25 cellular contexts compared by ENCODE assay signal in the genomic region with DNA sequence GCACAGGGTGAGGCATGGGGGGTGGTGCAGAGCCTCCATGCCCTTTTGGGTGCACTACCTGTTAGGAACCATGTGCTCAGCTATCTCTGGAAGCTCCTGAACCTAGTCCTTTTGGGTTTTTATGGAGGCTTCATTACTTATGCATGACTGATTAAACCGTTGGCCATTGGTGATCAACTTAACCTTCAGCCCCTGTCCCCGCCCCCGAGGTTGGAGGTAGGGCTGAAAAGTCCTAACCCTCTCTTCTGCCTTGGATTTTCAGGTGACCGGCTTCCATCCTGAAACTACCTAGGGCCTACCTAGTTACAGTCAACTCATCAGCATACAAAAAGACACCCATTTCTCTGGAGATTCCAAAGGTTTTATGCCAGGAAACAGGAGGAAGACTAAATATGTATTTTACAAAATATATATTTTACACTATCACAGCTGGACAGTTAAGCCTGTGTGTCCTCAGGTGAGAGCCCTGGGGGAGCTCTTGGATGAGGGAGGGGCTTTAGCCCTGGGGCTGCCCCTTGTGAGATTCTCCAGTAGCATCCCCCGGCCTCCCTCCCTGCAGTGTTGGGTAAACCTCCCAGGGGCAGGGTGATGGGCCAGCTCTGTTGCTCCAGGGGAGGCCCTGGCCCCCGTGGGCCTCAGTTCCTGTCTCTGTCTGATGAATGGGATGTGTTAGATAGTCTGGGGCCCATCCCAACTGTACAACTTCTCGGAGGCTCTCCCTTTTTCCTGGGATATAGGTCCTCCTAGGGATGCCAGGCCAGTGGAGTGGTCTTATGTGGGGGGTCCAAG. TPM values are rescaled to one million over a fixed set of nuclear protein-coding genes. Genes with fewer than 3 reads are reported as not detected.
A peak's percentile ranks its signal among the peaks of the same experiment; 100 is the strongest.
DNase-seq lines count a peak whose midpoint lies in the region; ATAC-seq, FAIRE-seq and TF ChIP-seq lines count a peak whose summit lies in the region.
"Had no signal": no experiment of that assay in that cellular context is flagged by ENCODE, and none has a peak within 500 bp of the region (broad histone marks: within the 10 kb centered on the region; RNA-seq: fewer than 3 reads in every experiment).

No MANE protein-coding gene starts in this region.

- H3K27me3 ChIP-seq in heart right ventricle = peaks cover 0 to 17% (median 5%) of the 10 kb centered on the region in 7 donors
- no peaks in the 10 kb centered on the region for H3K27me3 ChIP-seq in H1 (replicated peaks in 1 of 4; ENCODE audit: control insufficient read depth in 3 of 4, extremely low read depth in 1 of 4, insufficient read depth in 3 of 4, low read length in 3 of 4)
- no peaks in the 10 kb centered on the region for H3K27me3 ChIP-seq in osteoblast (ENCODE audit: insufficient read depth, low read length)
- H3K27me3 ChIP-seq in upper lobe of right lung = no peaks in the 10 kb centered on the region
- H3K27me3 ChIP-seq: SJCRH30, stomach had no signal

- intact Hi-C loops in cardiac septum (cut with DNase I) = no loop called here
- intact Hi-C loops in heart right ventricle (cut with DNase I) = no loop called here
- intact Hi-C loops in upper lobe of right lung (cut with DNase I) = no loop called here

- 82 to 89% methylated on average over 7 of the region's 7 CpGs for WGBS in heart right ventricle, 2 donors
- 72% methylated on average over 7 of the region's 7 CpGs; no CpG with 5 or more reads in 1 of the 2 experiments for WGBS in H1 (ENCODE audit: extremely low coverage in 1 of 2, insufficient coverage in 1 of 2, insufficient read length in 1 of 2, insufficient replicate concordance in 2 of 2, low coverage in 1 of 2, low lambda C conversion rate in 2 of 2, missing lambda C conversion rate in 1 of 2), 2 experiments

- TF ChIP-seq POLR2A in H1 (IDR thresholded peaks at IDR 0.05; ENCODE audit: control extremely low read depth in 1 of 2, low read depth in 2 of 2, low read length in 2 of 2) (no peak), GM12892 (IDR thresholded peaks at IDR 0.05; ENCODE audit: low read depth, low read length) (no peak)

- peaks cover 25 to 38% of the 10 kb centered on the region in 2 experiments for H4K20me1 ChIP-seq in H1 (replicated peaks in 1 of 2; ENCODE audit: control insufficient read depth in 1 of 2, insufficient read depth in 2 of 2, low read length in 2 of 2)
- peaks cover 13% of the 10 kb centered on the region for H4K20me1 ChIP-seq in osteoblast (ENCODE audit: insufficient read depth, low read length)

- H2BK120ac ChIP-seq in H1 (replicated peaks; ENCODE audit: low read depth, low read length) = no peak overlapping the region

- no peak for TF ChIP-seq RAD21 in H1 (IDR thresholded peaks at IDR 0.05 in 1 of 2, conservative IDR thresholded peaks at IDR 0.05 in 1 of 2; ENCODE audit: low read depth in 2 of 2, low read length in 2 of 2)

- H2AFZ ChIP-seq in H1 (ENCODE audit: low read length) (no peak overlapping the region), osteoblast (ENCODE audit: low read length) (no peak overlapping the region)

- H3K27ac ChIP-seq in heart right ventricle = peak overlapping the region in 5 of 10 donors; percentile 65 to 77 (median 75)
- H3K27ac ChIP-seq in H1 (ENCODE audit: low read depth, low read length) = no peak overlapping the region
- peak overlapping the region; percentile 3 for H3K27ac ChIP-seq in osteoblast (ENCODE audit: low read depth, low read length)
- H3K27ac ChIP-seq in upper lobe of right lung = no peak overlapping the region
- H3K27ac ChIP-seq: foreskin keratinocyte, KMS-11, SJCRH30 had no signal

- POLR2A ChIA-PET in H1 (lab: Charles Lee; ENCODE audit: partially characterized antibody) = interaction anchor here (0.8 to 4.3 kb wide), 6 partner anchors 10 to 315 kb away, joined by 3 to 19 read pairs (median 5); no protein-coding TSS in a partner anchor

- H4K91ac ChIP-seq in H1 (replicated peaks; ENCODE audit: insufficient read length, low read length) = no peak overlapping the region

- H3K36me3 ChIP-seq in heart right ventricle (no peaks in the 10 kb centered on the region), H1 (ENCODE audit: control insufficient read depth in 2 of 4, insufficient read depth in 4 of 4, low read length in 3 of 4) (no peaks in the 10 kb centered on the region), osteoblast (ENCODE audit: insufficient read depth, low read length) (peaks cover 4% of the 10 kb centered on the region), upper lobe of right lung (no peaks in the 10 kb centered on the region)
- H3K36me3 ChIP-seq: prostate gland, SJCRH30, stomach had no signal

- no peak for ATAC-seq in heart right ventricle
- no peak for ATAC-seq in upper lobe of right lung
- no peak for ATAC-seq in HG03280 (IDR thresholded peaks at IDR 0.05; ENCODE audit: unreplicated experiment)
- ATAC-seq: foreskin keratinocyte had no signal

- no peaks in the 10 kb centered on the region for H3K23me2 ChIP-seq in H1 (ENCODE audit: low read depth, low read length)

- TF ChIP-seq CTCF in heart right ventricle (IDR thresholded peaks at IDR 0.05) = no peak
- no peak for TF ChIP-seq CTCF in H1 (IDR thresholded peaks at IDR 0.05; ENCODE audit: control extremely low read depth in 1 of 3, insufficient read depth in 1 of 3, low read depth in 1 of 3, low read length in 3 of 3)
- no peak for TF ChIP-seq CTCF in osteoblast (IDR thresholded peaks at IDR 0.05; ENCODE audit: extremely low read depth, low read depth, low read length)
- TF ChIP-seq CTCF in upper lobe of right lung (IDR thresholded peaks at IDR 0.05) = no peak

- H3K14ac ChIP-seq in H1 (ENCODE audit: insufficient read length) = no peak overlapping the region

- H2BK15ac ChIP-seq in H1 (ENCODE audit: low read length) = no peak overlapping the region

- H4K5ac ChIP-seq in H1 (ENCODE audit: insufficient read length, low read depth, low read length) = no peak overlapping the region

- H3K9me3 ChIP-seq in heart right ventricle (no peaks in the 10 kb centered on the region), H1 (ENCODE audit: insufficient read depth in 2 of 2, low read depth in 1 of 2, low read length in 1 of 2) (no peaks in the 10 kb centered on the region), osteoblast (ENCODE audit: low read depth, low read length) (no peaks in the 10 kb centered on the region), upper lobe of right lung (no peaks in the 10 kb centered on the region)
- H3K9me3 ChIP-seq: prostate gland, SJCRH30, stomach had no signal

- no peak overlapping the region for H2AK5ac ChIP-seq in H1 (ENCODE audit: low read depth, low read length)

- no peak for TF ChIP-seq EP300 in H1 (IDR thresholded peaks at IDR 0.05; ENCODE audit: borderline replicate concordance in 1 of 2, low read depth in 2 of 2, low read length in 2 of 2)

- DNase-seq in cardiac septum (ENCODE audit: low spot score) (peak; percentile 65), heart right ventricle (no peak), H1 (ENCODE audit: low read depth in 1 of 2, low spot score in 2 of 2) (no peak), osteoblast (ENCODE audit: insufficient read length, low spot score, missing footprints) (no peak), GM12892 (ENCODE audit: insufficient read length) (no peak), T1000 (lab: John Stamatoyannopoulos, UW) (no peak), upper lobe of right lung (no peak)
- DNase-seq: activated CD4-positive, alpha-beta T cell treated with anti-CD3 and anti-CD28 coated beads, Interleukin-2, amount 50 U/mL, for 1 hour; activated gamma-delta T cell; amniotic stem cell; caudate nucleus; erythroblast; foreskin keratinocyte; GDM1; MV-4-11; NCI-H2029; NCI-H226; NCI-H82; OCI-M1; SJCRH30; stomach; T-helper 1 cell had no signal

- H3K4me2 ChIP-seq in H1 (ENCODE audit: insufficient read depth in 1 of 2, low read depth in 2 of 2, low read length in 2 of 2) (peak overlapping the region; percentile 5 to 8; a peak in 3 of 4 replicates), osteoblast (ENCODE audit: insufficient read depth, low read length) (no peak overlapping the region)
- H3K4me2 ChIP-seq: KMS-11 had no signal

- no peak overlapping the region for H3K56ac ChIP-seq in H1 (replicated peaks; ENCODE audit: insufficient read length, low read depth, low read length)

- peaks cover 17 to 100% of the 10 kb centered on the region in 2 experiments for H3K79me2 ChIP-seq in H1 (ENCODE audit: control insufficient read depth in 1 of 2, insufficient read depth in 2 of 2, low read length in 2 of 2)
- H3K79me2 ChIP-seq in osteoblast (ENCODE audit: insufficient read depth, low read length) = peaks cover 92% of the 10 kb centered on the region

- H2BK20ac ChIP-seq in H1 (ENCODE audit: low read length) = no peak overlapping the region

- H2BK12ac ChIP-seq in H1 (ENCODE audit: low read depth, low read length) = no peak overlapping the region

- no peak overlapping the region for H3K4ac ChIP-seq in H1 (replicated peaks; ENCODE audit: insufficient read length, low read depth, low read length)

- no peak overlapping the region for H4K8ac ChIP-seq in H1 (ENCODE audit: extremely low read depth, insufficient read depth, low read length)

- H3K4me3 ChIP-seq in heart right ventricle (no peak overlapping the region), H1 (ENCODE audit: extremely low read depth in 1 of 4, insufficient read depth in 2 of 4, low read depth in 3 of 4, low read length in 4 of 4) (no peak overlapping the region), osteoblast (ENCODE audit: insufficient read depth, low read length) (no peak overlapping the region), upper lobe of right lung (no peak overlapping the region)
- H3K4me3 ChIP-seq: prostate gland, SJCRH30, stomach had no signal

- H3K18ac ChIP-seq in H1 (ENCODE audit: extremely low read depth, low read length) = no peak overlapping the region

- no peak overlapping the region for H3K23ac ChIP-seq in H1 (ENCODE audit: insufficient read length)

- H3K79me1 ChIP-seq in H1 (ENCODE audit: low read depth, low read length) = peaks cover 48% of the 10 kb centered on the region

- FAIRE-seq in H1 (lab: Jason Lieb, UNC) = no peak
- FAIRE-seq in GM12892 (lab: Jason Lieb, UNC) = no peak

- H3K4me1 ChIP-seq in heart right ventricle (peaks cover 0 to 54% (median 13%) of the 10 kb centered on the region in 9 donors), H1 (replicated peaks in 1 of 4; ENCODE audit: control insufficient read depth in 3 of 4, insufficient read depth in 4 of 4, low read length in 3 of 4) (peaks cover 21 to 50% (median 34%) of the 10 kb centered on the region in 4 experiments), osteoblast (ENCODE audit: insufficient read depth, low read length) (peaks cover 54% of the 10 kb centered on the region), upper lobe of right lung (peaks cover under 1% of the 10 kb centered on the region)
- H3K4me1 ChIP-seq: foreskin keratinocyte, prostate gland had no signal

- H3K9ac ChIP-seq in H1 (replicated peaks in 1 of 4; ENCODE audit: extremely low read depth in 1 of 4, low read depth in 3 of 4, low read length in 3 of 4) = no peak overlapping the region
- H3K9ac ChIP-seq: KMS-11 had no signal

- CTCF ChIA-PET in H1 (lab: Charles Lee; ENCODE audit: partially characterized antibody) = interaction anchor here (1.0 to 2.7 kb wide), 10 partner anchors 10 to 320 kb away, joined by 3 to 10 read pairs (median 6); partner anchors contain the start of gene GLI2

- no peak overlapping the region for H2BK5ac ChIP-seq in H1 (ENCODE audit: low read depth, low read length)

RNA-seq across cellular contexts. Expression of gene GLI2, which starts 24.1 kb away (rescaled TPM):
- total RNA-seq in cardiac septum (1.8 TPM), heart right ventricle (1 to 10 TPM in 8 of 10 donors, under 1 TPM in 2; 0.39 to 1.7 (median 1.0) TPM), osteoblast (3.8 and 10.1 TPM in 2 replicates), upper lobe of right lung (4.7 TPM)
- polyA plus RNA-seq in heart right ventricle (under 1 TPM; 0.37 to 0.80 TPM), H1 (2011; rRNA removed) (18.4 and 28.8 TPM in 2 replicates)
- 46.9 and 49.8 TPM in 2 replicates for total RNA-seq in H1 (2021; fragmentation: NEBNext Ultra II Directional; extraction: Animal tissue kit (Norgen Biotek cat#: 25700))
- polyA plus RNA-seq in H1 (2011; cell fraction: cytosol; rRNA removed) = 12.7 TPM
- polyA plus RNA-seq in H1 (2011; cell fraction: nucleus; rRNA removed) = 59.5 TPM
- polyA plus RNA-seq in H1 (2012, experiment 1 of 2) = 17.6 to 27.8 TPM (median 24.7 TPM) in 4 replicates
- 9.7 TPM for polyA plus RNA-seq in H1 (2012, experiment 2 of 2)
- polyA plus RNA-seq in H1 (2013, experiment 1 of 2) = 17.1 TPM
- 16.9 TPM for polyA plus RNA-seq in H1 (2013, experiment 2 of 2)
- 17.2 and 19.9 TPM in 2 replicates for polyA minus RNA-seq in H1 (2011; rRNA and poly(A)+ RNA removed)
- 23.0 TPM for polyA minus RNA-seq in H1 (2011; cell fraction: cytosol; rRNA and poly(A)+ RNA removed)
- polyA minus RNA-seq in H1 (2011; cell fraction: nucleus; rRNA and poly(A)+ RNA removed) = 42.4 TPM
- not detected for polyA plus RNA-seq in GM12892 (2012; ENCODE audit: missing spikeins)
- total RNA-seq: foreskin keratinocyte had no signal
